In genomic region chr22:29253561-29254282, GRCh38 we compare ENCODE assay signal across 19 cellular contexts. TPM values are rescaled to one million over a fixed set of nuclear protein-coding genes. Genes with fewer than 3 reads are reported as not detected.
"Had no signal": no experiment of that assay in that cellular context is flagged by ENCODE, and none has a peak within 500 bp of the region (broad histone marks: within the 10 kb centered on the region; RNA-seq: fewer than 3 reads in every experiment).

No MANE protein-coding gene starts in this region.

- H3K27me3 ChIP-seq: heart left ventricle had no signal

- H3K4me1 Mint-ChIP-seq: activated B cell treated with CpG ODN at 0.5 μM for 24 hours; activated naive CD8-positive, alpha-beta T cell treated with anti-CD3 and anti-CD28 coated beads, Interleukin-2, amount 50 U/mL, for 24 hours; naive B cell had no signal

- H3K36me3 Mint-ChIP-seq: naive B cell, type B pancreatic cell had no signal

- FAIRE-seq: frontal cortex had no signal

- H3K27ac Mint-ChIP-seq: activated B cell treated with CpG ODN at 0.5 μM for 24 hours; activated CD4-positive, alpha-beta T cell treated with anti-CD3 and anti-CD28 coated beads, Interleukin-2, amount 10 ng/mL, durations not matched to agents 24 days and 14 days; activated CD8-positive, alpha-beta T cell treated with anti-CD3 and anti-CD28 coated beads, Interleukin-2, amount 10 ng/mL, durations not matched to agents 7 days and 5 days; activated naive CD4-positive, alpha-beta T cell treated with anti-CD3 and anti-CD28 coated beads for 36 hours; activated naive CD8-positive, alpha-beta T cell treated with anti-CD3 and anti-CD28 coated beads, Interleukin-2, amount 50 U/mL, for 24 hours; dendritic cell treated with granulocyte-macrophage colony-stimulating factor and Interleukin-4, amounts not matched to agents 40 ng/mL and 50 ng/mL, for 4 days; effector memory CD8-positive, alpha-beta T cell; naive B cell; stimulated activated naive CD8-positive, alpha-beta T cell treated with anti-CD3 and anti-CD28 coated beads, Interleukin-15, Interleukin-2, amounts not matched to agents 100 ng/mL and 50 ng/mL, for 24 hours; T-helper 17 cell; type B pancreatic cell had no signal

- H3K27me3 Mint-ChIP-seq: dendritic cell treated with granulocyte-macrophage colony-stimulating factor and Interleukin-4, amounts not matched to agents 40 ng/mL and 50 ng/mL, for 4 days; stimulated activated naive CD8-positive, alpha-beta T cell treated with anti-CD3 and anti-CD28 coated beads, Interleukin-15, Interleukin-2, amounts not matched to agents 100 ng/mL and 50 ng/mL, for 24 hours; type B pancreatic cell had no signal

- DNase-seq: activated B cell treated with CpG ODN at 0.5 μM for 24 hours; activated CD4-positive, alpha-beta T cell treated with anti-CD3 and anti-CD28 coated beads, Interleukin-2, amount 10 ng/mL, durations not matched to agents 24 days and 14 days; activated CD8-positive, alpha-beta T cell treated with anti-CD3 and anti-CD28 coated beads, Interleukin-2, amount 10 ng/mL, durations not matched to agents 7 days and 5 days; activated naive CD4-positive, alpha-beta T cell treated with anti-CD3 and anti-CD28 coated beads for 36 hours; activated naive CD8-positive, alpha-beta T cell treated with anti-CD3 and anti-CD28 coated beads, Interleukin-2, amount 50 U/mL, for 24 hours; cerebellar nuclear complex; effector memory CD8-positive, alpha-beta T cell; heart left ventricle; naive B cell; right cardiac atrium; stimulated activated CD4-positive, alpha-beta T cell treated with anti-CD3 and anti-CD28 coated beads, Interleukin-15, amount 100 ng/mL, for 24 hours; stimulated activated CD4-positive, alpha-beta T cell treated with anti-CD3 and anti-CD28 coated beads, Interleukin-4, amount 100 ng/mL, for 24 hours; T-helper 17 cell had no signal

- H3K27ac ChIP-seq: heart left ventricle, skin epidermis had no signal

- H3K4me3 ChIP-seq: heart left ventricle, lung, skin epidermis had no signal

- H3K36me3 ChIP-seq: heart left ventricle had no signal

- H3K9me3 ChIP-seq: heart left ventricle had no signal

- H3K4me3 Mint-ChIP-seq: activated B cell treated with CpG ODN at 0.5 μM for 24 hours; activated CD4-positive, alpha-beta T cell treated with anti-CD3 and anti-CD28 coated beads, Interleukin-2, amount 10 ng/mL, durations not matched to agents 24 days and 14 days; activated CD8-positive, alpha-beta T cell treated with anti-CD3 and anti-CD28 coated beads, Interleukin-2, amount 10 ng/mL, durations not matched to agents 7 days and 5 days; activated naive CD4-positive, alpha-beta T cell treated with anti-CD3 and anti-CD28 coated beads for 36 hours; activated naive CD8-positive, alpha-beta T cell treated with anti-CD3 and anti-CD28 coated beads, Interleukin-2, amount 50 U/mL, for 24 hours; dendritic cell treated with granulocyte-macrophage colony-stimulating factor and Interleukin-4, amounts not matched to agents 40 ng/mL and 50 ng/mL, for 4 days; effector memory CD8-positive, alpha-beta T cell; naive B cell; stimulated activated naive CD8-positive, alpha-beta T cell treated with anti-CD3 and anti-CD28 coated beads, Interleukin-15, Interleukin-2, amounts not matched to agents 100 ng/mL and 50 ng/mL, for 24 hours; T-helper 17 cell; type B pancreatic cell had no signal

- H3K4me1 ChIP-seq: heart left ventricle had no signal

- H3K9me3 Mint-ChIP-seq: activated B cell treated with CpG ODN at 0.5 μM for 24 hours; activated CD4-positive, alpha-beta T cell treated with anti-CD3 and anti-CD28 coated beads, Interleukin-2, amount 10 ng/mL, durations not matched to agents 24 days and 14 days; activated naive CD4-positive, alpha-beta T cell treated with anti-CD3 and anti-CD28 coated beads for 36 hours; activated naive CD8-positive, alpha-beta T cell treated with anti-CD3 and anti-CD28 coated beads, Interleukin-2, amount 50 U/mL, for 24 hours; dendritic cell treated with granulocyte-macrophage colony-stimulating factor and Interleukin-4, amounts not matched to agents 40 ng/mL and 50 ng/mL, for 4 days; effector memory CD8-positive, alpha-beta T cell; naive B cell; stimulated activated naive CD8-positive, alpha-beta T cell treated with anti-CD3 and anti-CD28 coated beads, Interleukin-15, Interleukin-2, amounts not matched to agents 100 ng/mL and 50 ng/mL, for 24 hours; type B pancreatic cell had no signal

RNA-seq across cellular contexts. Expression of gene EMID1, which starts 48.0 kb away (rescaled TPM):
- total RNA-seq: activated B cell treated with CpG ODN at 0.5 μM for 24 hours; activated CD4-positive, alpha-beta T cell treated with anti-CD3 and anti-CD28 coated beads, Interleukin-2, amount 10 ng/mL, durations not matched to agents 24 days and 14 days; activated CD8-positive, alpha-beta T cell treated with anti-CD3 and anti-CD28 coated beads, Interleukin-2, amount 10 ng/mL, durations not matched to agents 7 days and 5 days; activated naive CD4-positive, alpha-beta T cell treated with anti-CD3 and anti-CD28 coated beads for 36 hours; T-helper 17 cell had no signal

RNA-seq across cellular contexts. Expression of gene GAS2L1, which starts 52.7 kb away (rescaled TPM):
- total RNA-seq: activated B cell treated with CpG ODN at 0.5 μM for 24 hours had no signal
